ENCODE assay signal across 12 cellular contexts in the genomic region with DNA sequence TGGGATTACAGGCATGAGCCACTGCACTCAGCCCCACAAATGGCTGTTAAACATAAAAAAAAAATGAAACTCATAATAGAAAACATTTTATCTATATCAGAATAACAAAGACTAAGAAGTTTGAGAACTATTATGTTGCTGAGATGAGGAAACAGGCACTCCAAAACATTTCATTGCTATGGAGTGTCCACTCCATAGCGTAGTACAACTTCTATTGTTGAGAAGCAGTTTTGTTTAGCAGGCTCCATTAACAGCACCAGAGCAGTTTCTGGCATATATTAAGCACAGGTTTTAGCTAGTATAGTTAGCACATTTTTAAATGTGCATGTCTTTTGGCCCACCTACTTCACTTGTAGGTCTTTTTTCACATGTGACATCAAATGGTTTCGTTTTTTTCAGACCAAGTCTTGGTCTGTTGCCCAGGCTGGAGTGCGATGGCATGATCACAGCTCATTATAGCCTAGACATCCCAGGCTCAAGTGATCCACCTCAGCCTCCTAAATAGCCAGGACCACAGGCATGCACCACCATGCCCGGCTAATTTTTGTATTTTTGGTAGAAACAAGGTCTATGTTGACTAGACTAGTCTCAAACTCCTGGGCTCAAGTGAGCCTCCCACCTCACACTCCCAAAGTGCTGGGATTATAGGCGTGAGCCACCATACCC. TPM values are rescaled to one million over a fixed set of nuclear protein-coding genes. Genes with fewer than 3 reads are reported as not detected.
DNase-seq lines count a peak whose midpoint lies in the region; ATAC-seq, FAIRE-seq and TF ChIP-seq lines count a peak whose summit lies in the region.
"Had no signal": no experiment of that assay in that cellular context is flagged by ENCODE, and none has a peak within 500 bp of the region (broad histone marks: within the 10 kb centered on the region; RNA-seq: fewer than 3 reads in every experiment).

No MANE protein-coding gene starts in this region.

- H3K4me3 ChIP-seq in HepG2 (replicated peaks in 1 of 3; ENCODE audit: insufficient read depth in 1 of 3, low read depth in 2 of 3, low read length in 3 of 3) (no peak overlapping the region), right lobe of liver (no peak overlapping the region), Loucy (ENCODE audit: low read length, poor library complexity, severe bottlenecking) (no peak overlapping the region), endothelial cell of umbilical vein (replicated peaks in 1 of 3; ENCODE audit: insufficient read depth in 1 of 3, low read depth in 1 of 3, low read length in 3 of 3) (no peak overlapping the region)

- FAIRE-seq in HepG2 (lab: Jason Lieb, UNC) (no peak), endothelial cell of umbilical vein (lab: Jason Lieb, UNC) (no peak)

- no peaks in the 10 kb centered on the region for H3K9me2 ChIP-seq in Loucy (replicated peaks; ENCODE audit: low read depth, low read length)

- intact Hi-C loops in HepG2 (cut with micrococcal nuclease; ENCODE audit: unreplicated experiment) = no loop called here
- intact Hi-C loops in right lobe of liver (cut with DNase I) = loop anchor here in 1 of 2 donors (10.0 kb wide), 1 partner anchor 86 kb away; no protein-coding TSS in a partner anchor
- intact Hi-C loops in endothelial cell of umbilical vein (cut with micrococcal nuclease) = no loop called here

- H3K79me2 ChIP-seq in HepG2 (ENCODE audit: insufficient read depth, low read length) = peaks cover 18% of the 10 kb centered on the region
- peaks cover 53% of the 10 kb centered on the region for H3K79me2 ChIP-seq in Loucy (ENCODE audit: insufficient read depth, low read length)
- peaks cover 28% of the 10 kb centered on the region for H3K79me2 ChIP-seq in endothelial cell of umbilical vein (ENCODE audit: control insufficient read depth, insufficient read depth, low read length)

- CTCF ChIA-PET in HepG2 (lab: Yijun Ruan, JAX; ENCODE audit: low intra/inter-chr PET ratio, low total read pairs) (no interaction called here), endothelial cell of umbilical vein (lab: Charles Lee) (interaction anchor here (5.9 to 8.2 kb wide), 2 partner anchors 8 to 90 kb away, joined by 47 to 70 read pairs; no protein-coding TSS in a partner anchor)

- TF ChIP-seq CTCF in HepG2 (CRISPR knock-in tag; IDR thresholded peaks at IDR 0.05) (no peak), right lobe of liver (IDR thresholded peaks at IDR 0.05) (no peak), Loucy (conservative IDR thresholded peaks at IDR 0.05; ENCODE audit: low read length) (no peak), endothelial cell of umbilical vein (IDR thresholded peaks at IDR 0.05; ENCODE audit: extremely low read depth in 1 of 2, insufficient read depth in 1 of 2, low read depth in 1 of 2, low read length in 2 of 2) (no peak)

- no peak for TF ChIP-seq EP300 in HepG2 (IDR thresholded peaks at IDR 0.05; ENCODE audit: low read depth in 2 of 2, low read length in 2 of 2)
- no peak for TF ChIP-seq EP300 in HepG2 (CRISPR knock-in tag; IDR thresholded peaks at IDR 0.05; ENCODE audit: borderline replicate concordance)

- H3K9me3 ChIP-seq in HepG2 (ENCODE audit: low read length) = no peaks in the 10 kb centered on the region
- H3K9me3 ChIP-seq in right lobe of liver = no peaks in the 10 kb centered on the region
- no peaks in the 10 kb centered on the region for H3K9me3 ChIP-seq in Loucy (ENCODE audit: insufficient read depth, low read depth, low read length)
- no peaks in the 10 kb centered on the region for H3K9me3 ChIP-seq in endothelial cell of umbilical vein (replicated peaks; ENCODE audit: control insufficient read depth, insufficient read depth, low read length)

- peaks cover 3% of the 10 kb centered on the region; the same call in 1 of the 2 replicates for H4K20me1 ChIP-seq in HepG2 (ENCODE audit: insufficient read depth, low read length)
- peaks cover 49% of the 10 kb centered on the region for H4K20me1 ChIP-seq in Loucy (ENCODE audit: insufficient read depth, low read length, poor library complexity, severe bottlenecking)
- H4K20me1 ChIP-seq in endothelial cell of umbilical vein (replicated peaks; ENCODE audit: control insufficient read depth, extremely low read depth, insufficient read depth, low read length) = peaks cover 3% of the 10 kb centered on the region

- no peak overlapping the region for H3K4me2 ChIP-seq in HepG2 (ENCODE audit: low read depth, low read length)
- H3K4me2 ChIP-seq in Loucy (ENCODE audit: low read depth, low read length, poor library complexity, severe bottlenecking) = peak overlapping the region; percentile 84
- no peak overlapping the region for H3K4me2 ChIP-seq in endothelial cell of umbilical vein (ENCODE audit: insufficient read depth, low read length)

- TF ChIP-seq POLR2A in HepG2 (IDR thresholded peaks at IDR 0.05; ENCODE audit: insufficient read depth in 1 of 2, low read depth in 2 of 2, low read length in 2 of 2) (no peak), right lobe of liver (IDR thresholded peaks at IDR 0.05) (no peak), endothelial cell of umbilical vein (IDR thresholded peaks at IDR 0.05; ENCODE audit: low read depth, low read length) (peak; percentile 30)

- H3K27ac ChIP-seq in HepG2 (ENCODE audit: extremely low read length, insufficient read depth, low read length) = no peak overlapping the region
- no peak overlapping the region for H3K27ac ChIP-seq in right lobe of liver
- no peak overlapping the region for H3K27ac ChIP-seq in endothelial cell of umbilical vein (ENCODE audit: insufficient read depth, low read depth, low read length)

- ATAC-seq in HepG2 (peak; percentile 30), right lobe of liver (no peak)
- ATAC-seq: CD8-positive, alpha-beta T cell had no signal

- no peak for TF ChIP-seq RAD21 in HepG2 (CRISPR knock-in tag; IDR thresholded peaks at IDR 0.05)

- BruUV-seq in HepG2 (replicated peaks; lab: Mats Ljungman, UMichigan) = no TSS peak
- no TSS peak for BruUV-seq in endothelial cell of umbilical vein (replicated peaks; lab: Mats Ljungman, UMichigan)

- POLR2A ChIA-PET in HepG2 (lab: Yijun Ruan, JAX) = no interaction called here
- POLR2A ChIA-PET in endothelial cell of umbilical vein (lab: Charles Lee) = no interaction called here

- H3K9me1 ChIP-seq in endothelial cell of umbilical vein (replicated peaks; ENCODE audit: control insufficient read depth, extremely low read depth, insufficient read depth, low read length) = no peaks in the 10 kb centered on the region

- dilution Hi-C loops in endothelial cell of umbilical vein (cut with MboI; ENCODE audit: extremely low pct_ligation_motif_present, low sequenced_read_pairs) = no loop called here

- H3K9ac ChIP-seq in HepG2 (ENCODE audit: insufficient read depth, low read depth, low read length) (no peak overlapping the region), Loucy (ENCODE audit: low read depth, low read length, poor library complexity, severe bottlenecking) (no peak overlapping the region), endothelial cell of umbilical vein (replicated peaks; ENCODE audit: extremely low read depth, insufficient read depth, low read length) (no peak overlapping the region)

- WGBS in HepG2 (ENCODE audit: low lambda C conversion rate) = 99% methylated on average over 5 of the region's 5 CpGs
- WGBS in right lobe of liver (ENCODE audit: insufficient coverage, low coverage, low lambda C conversion rate, missing lambda C conversion rate) = 98% methylated on average over 4 of the region's 5 CpGs

- peaks cover 4% of the 10 kb centered on the region; the same call in 1 of the 2 replicates for H3F3A ChIP-seq in Loucy (ENCODE audit: low read depth)

- no peak overlapping the region for H2AFZ ChIP-seq in HepG2 (ENCODE audit: low read length)
- no peak overlapping the region for H2AFZ ChIP-seq in Loucy (ENCODE audit: low read length)
- no peak overlapping the region for H2AFZ ChIP-seq in endothelial cell of umbilical vein (ENCODE audit: low read depth, low read length)

- in situ Hi-C loops in HepG2 (cut with HindIII; ENCODE audit: extremely low pct_ligation_motif_present, low pct_unique_long_range_greater_than_20kb) = no loop called here

- peaks cover 0 to 13% of the 10 kb centered on the region in 2 experiments; a peak in 2 of 5 replicates for H3K36me3 ChIP-seq in HepG2 (replicated peaks in 1 of 2; ENCODE audit: control insufficient read depth in 1 of 2, insufficient read depth in 2 of 2, low read length in 2 of 2)
- peaks cover 0 to 17% (median 0%) of the 10 kb centered on the region in 4 donors for H3K36me3 ChIP-seq in right lobe of liver
- peaks cover 55% of the 10 kb centered on the region for H3K36me3 ChIP-seq in Loucy (ENCODE audit: insufficient read depth, low read length)
- H3K36me3 ChIP-seq in endothelial cell of umbilical vein (ENCODE audit: control insufficient read depth in 2 of 2, extremely low read depth in 1 of 2, insufficient read depth in 2 of 2, low read length in 2 of 2) = peaks cover 4 to 15% of the 10 kb centered on the region in 2 experiments

- H3K27me3 ChIP-seq in HepG2 (ENCODE audit: control insufficient read depth in 1 of 2, insufficient read depth in 2 of 2, low read length in 2 of 2) = no peaks in the 10 kb centered on the region
- H3K27me3 ChIP-seq in right lobe of liver = no peaks in the 10 kb centered on the region
- peaks cover 7% of the 10 kb centered on the region for H3K27me3 ChIP-seq in Loucy (ENCODE audit: insufficient read depth, low read length, poor library complexity, severe bottlenecking)
- no peaks in the 10 kb centered on the region for H3K27me3 ChIP-seq in endothelial cell of umbilical vein (ENCODE audit: control insufficient read depth in 2 of 2, insufficient read depth in 2 of 2, low read length in 2 of 2)

- H3K4me1 ChIP-seq in HepG2 (ENCODE audit: insufficient read depth, low read length) (peaks cover 12% of the 10 kb centered on the region), right lobe of liver (no peaks in the 10 kb centered on the region), Loucy (ENCODE audit: insufficient read depth, low read length, poor library complexity, severe bottlenecking) (peaks cover 27% of the 10 kb centered on the region), endothelial cell of umbilical vein (ENCODE audit: control insufficient read depth, extremely low read depth, insufficient read depth, low read length) (peaks cover 16% of the 10 kb centered on the region)

- DNase-seq in HepG2 (ENCODE audit: low spot score) (no peak), right lobe of liver (no peak), endothelial cell of umbilical vein (ENCODE audit: low read depth, low spot score) (no peak), putamen (ENCODE audit: low spot score) (no peak), NCI-H524 (lab: John Stamatoyannopoulos, UW) (no peak), cerebellar nuclear complex (lab: John Stamatoyannopoulos, UW) (no peak)
- DNase-seq: CD8-positive, alpha-beta T cell; H9; NCI-H146; NCI-H82; Right ventricle myocardium superior had no signal

RNA-seq across cellular contexts. Expression of gene HMGB2, which starts 5.8 kb away (rescaled TPM):
- total RNA-seq in HepG2 (2016; rRNA removed; fragmentation: Illumina TruSeq; extraction: Trizol) (332 and 478 TPM in 2 replicates), right lobe of liver (10 to 100 TPM in 3 of 6 experiments, 1 to 10 TPM in 3; 6.1 to 13.5 (median 9.2) TPM), endothelial cell of umbilical vein (217 and 233 TPM in 2 replicates)
- 55.4 and 58.1 TPM in 2 replicates for total RNA-seq in HepG2 (2016; cell fraction: cytosol; rRNA removed; fragmentation: Illumina TruSeq; extraction: Trizol; ENCODE audit: low read depth)
- total RNA-seq in HepG2 (2016; cell fraction: insoluble cytoplasmic fraction; rRNA removed; fragmentation: Illumina TruSeq; extraction: Trizol) = 327 and 486 TPM in 2 replicates
- total RNA-seq in HepG2 (2016; cell fraction: membrane; rRNA removed; fragmentation: Illumina TruSeq; extraction: Trizol) = 88.2 and 95.3 TPM in 2 replicates
- 133 and 139 TPM in 2 replicates for total RNA-seq in HepG2 (2016; cell fraction: nucleus; rRNA removed; fragmentation: Illumina TruSeq; extraction: Trizol)
- polyA plus RNA-seq in HepG2 (2011; rRNA removed) (49.9 and 90.5 TPM in 2 replicates), endothelial cell of umbilical vein (25.5 and 45.9 TPM in 2 replicates)
- 47.8 and 56.0 TPM in 2 replicates for polyA plus RNA-seq in HepG2 (2011; cell fraction: cytosol; rRNA removed)
- polyA plus RNA-seq in HepG2 (2011; cell fraction: nucleus; rRNA removed) = 32.4 and 36.5 TPM in 2 replicates
- polyA plus RNA-seq in HepG2 (2012) = 115 and 248 TPM in 2 replicates
- polyA plus RNA-seq in HepG2 (2016; cell fraction: cytosol; fragmentation: Illumina TruSeq; extraction: Trizol; ENCODE audit: low read depth) = 44.2 and 44.6 TPM in 2 replicates
- 657 and 732 TPM in 2 replicates for polyA plus RNA-seq in HepG2 (2016; cell fraction: insoluble cytoplasmic fraction; fragmentation: Illumina TruSeq; extraction: Trizol; ENCODE audit: low read depth)
- polyA plus RNA-seq in HepG2 (2016; cell fraction: membrane; fragmentation: Illumina TruSeq; extraction: Trizol; ENCODE audit: low read depth) = 82.0 and 83.9 TPM in 2 replicates
- 316 and 322 TPM in 2 replicates for polyA plus RNA-seq in HepG2 (2016; cell fraction: nucleus; fragmentation: Illumina TruSeq; extraction: Trizol; ENCODE audit: insufficient read depth, low read depth)
- polyA minus RNA-seq in HepG2 (2011; rRNA and poly(A)+ RNA removed; ENCODE audit: low replicate concordance) = 14.1 and 27.2 TPM in 2 replicates
- 29.2 and 45.7 TPM in 2 replicates for polyA minus RNA-seq in HepG2 (2011; cell fraction: cytosol; rRNA and poly(A)+ RNA removed)
- polyA minus RNA-seq in HepG2 (2011; cell fraction: nucleus; rRNA and poly(A)+ RNA removed) = 46.0 and 60.1 TPM in 2 replicates
- 159 and 171 TPM in 2 replicates for polyA plus RNA-seq in endothelial cell of umbilical vein (2011; cell fraction: cytosol; rRNA removed)
- 77.0 and 157 TPM in 2 replicates for polyA plus RNA-seq in endothelial cell of umbilical vein (2011; cell fraction: nucleus; rRNA removed)
- polyA plus RNA-seq in endothelial cell of umbilical vein (2012) = 95.9 and 232 TPM in 2 replicates
- polyA minus RNA-seq in endothelial cell of umbilical vein = 20.7 and 22.6 TPM in 2 replicates
- polyA minus RNA-seq in endothelial cell of umbilical vein (2011; cell fraction: cytosol; rRNA and poly(A)+ RNA removed) = 49.7 TPM
- 26.8 and 30.1 TPM in 2 replicates for polyA minus RNA-seq in endothelial cell of umbilical vein (2011; cell fraction: nucleus; rRNA and poly(A)+ RNA removed)

RNA-seq across cellular contexts. Expression of gene SAP30, which starts 42.4 kb away (rescaled TPM):
- total RNA-seq in HepG2 (2016; rRNA removed; fragmentation: Illumina TruSeq; extraction: Trizol) (22.3 and 25.1 TPM in 2 replicates), right lobe of liver (10 to 100 TPM in 2 of 6 experiments, 1 to 10 TPM in 4; 3.5 to 12.8 (median 7.7) TPM), endothelial cell of umbilical vein (23.8 and 27.1 TPM in 2 replicates)
- 3.7 and 4.7 TPM in 2 replicates for total RNA-seq in HepG2 (2016; cell fraction: cytosol; rRNA removed; fragmentation: Illumina TruSeq; extraction: Trizol; ENCODE audit: low read depth)
- 22.4 and 24.1 TPM in 2 replicates for total RNA-seq in HepG2 (2016; cell fraction: insoluble cytoplasmic fraction; rRNA removed; fragmentation: Illumina TruSeq; extraction: Trizol)
- total RNA-seq in HepG2 (2016; cell fraction: membrane; rRNA removed; fragmentation: Illumina TruSeq; extraction: Trizol) = 6.0 and 6.5 TPM in 2 replicates
- 8.7 and 9.9 TPM in 2 replicates for total RNA-seq in HepG2 (2016; cell fraction: nucleus; rRNA removed; fragmentation: Illumina TruSeq; extraction: Trizol)
- polyA plus RNA-seq in HepG2 (2011; rRNA removed) (10.6 and 14.2 TPM in 2 replicates), endothelial cell of umbilical vein (7.5 and 9.9 TPM in 2 replicates)
- polyA plus RNA-seq in HepG2 (2011; cell fraction: cytosol; rRNA removed) = 6.1 and 7.3 TPM in 2 replicates
- polyA plus RNA-seq in HepG2 (2011; cell fraction: nucleus; rRNA removed) = 4.0 and 4.4 TPM in 2 replicates
- polyA plus RNA-seq in HepG2 (2012) = 10.5 and 12.0 TPM in 2 replicates
- 3.1 and 3.3 TPM in 2 replicates for polyA plus RNA-seq in HepG2 (2016; cell fraction: cytosol; fragmentation: Illumina TruSeq; extraction: Trizol; ENCODE audit: low read depth)
- 22.3 and 23.3 TPM in 2 replicates for polyA plus RNA-seq in HepG2 (2016; cell fraction: insoluble cytoplasmic fraction; fragmentation: Illumina TruSeq; extraction: Trizol; ENCODE audit: low read depth)
- 3.2 and 4.0 TPM in 2 replicates for polyA plus RNA-seq in HepG2 (2016; cell fraction: membrane; fragmentation: Illumina TruSeq; extraction: Trizol; ENCODE audit: low read depth)
- polyA plus RNA-seq in HepG2 (2016; cell fraction: nucleus; fragmentation: Illumina TruSeq; extraction: Trizol; ENCODE audit: insufficient read depth, low read depth) = 11.9 and 13.6 TPM in 2 replicates
- 3.3 and 6.9 TPM in 2 replicates for polyA minus RNA-seq in HepG2 (2011; rRNA and poly(A)+ RNA removed; ENCODE audit: low replicate concordance)
- polyA minus RNA-seq in HepG2 (2011; cell fraction: cytosol; rRNA and poly(A)+ RNA removed) = 5.6 and 6.4 TPM in 2 replicates
- 8.6 and 8.8 TPM in 2 replicates for polyA minus RNA-seq in HepG2 (2011; cell fraction: nucleus; rRNA and poly(A)+ RNA removed)
- polyA plus RNA-seq in endothelial cell of umbilical vein (2011; cell fraction: cytosol; rRNA removed) = 14.9 and 16.5 TPM in 2 replicates
- polyA plus RNA-seq in endothelial cell of umbilical vein (2011; cell fraction: nucleus; rRNA removed) = 6.7 and 10.4 TPM in 2 replicates
- polyA plus RNA-seq in endothelial cell of umbilical vein (2012) = 13.9 and 23.0 TPM in 2 replicates
- 3.0 and 3.1 TPM in 2 replicates for polyA minus RNA-seq in endothelial cell of umbilical vein
- 14.6 TPM for polyA minus RNA-seq in endothelial cell of umbilical vein (2011; cell fraction: cytosol; rRNA and poly(A)+ RNA removed)
- 4.4 and 9.4 TPM in 2 replicates for polyA minus RNA-seq in endothelial cell of umbilical vein (2011; cell fraction: nucleus; rRNA and poly(A)+ RNA removed)
